In the genomic region with DNA sequence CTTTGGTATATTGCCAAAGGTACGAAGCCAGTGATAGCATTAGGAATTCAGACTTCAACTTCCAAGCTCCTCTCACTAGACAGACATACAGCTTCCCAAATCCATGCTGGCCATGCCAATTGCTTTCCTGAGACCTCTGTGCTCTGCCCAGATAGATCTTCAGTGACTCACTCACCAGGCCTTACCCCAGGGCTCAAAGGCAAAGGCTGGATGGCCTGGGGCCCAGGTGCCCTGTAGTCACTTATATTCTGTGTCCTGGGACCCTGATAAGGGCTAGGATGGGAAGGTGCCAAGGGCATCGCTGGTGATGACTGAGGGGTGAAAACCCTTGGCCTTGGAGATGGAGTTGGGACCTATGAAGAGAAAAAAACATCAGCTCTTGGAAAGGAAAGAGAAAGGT, we compare ENCODE assay signal across 20 cellular contexts. TPM values are rescaled to one million over a fixed set of nuclear protein-coding genes. Genes with fewer than 3 reads are reported as not detected.
A peak's percentile ranks its signal among the peaks of the same experiment; 100 is the strongest.
DNase-seq lines count a peak whose midpoint lies in the region; ATAC-seq and TF ChIP-seq lines count a peak whose summit lies in the region.
"Had no signal": no experiment of that assay in that cellular context is flagged by ENCODE, and none has a peak within 500 bp of the region (broad histone marks: within the 10 kb centered on the region; RNA-seq: fewer than 3 reads in every experiment).

No MANE protein-coding gene starts in this region.

- TF ChIP-seq CTCF in right atrium auricular region (IDR thresholded peaks at IDR 0.05): no peak

- H3K27me3 Mint-ChIP-seq in activated naive CD4-positive, alpha-beta T cell treated with anti-CD3 and anti-CD28 coated beads, Interleukin-2, amount 10 ng/mL, durations not matched to agents 7 days and 5 days: no peaks in the 10 kb centered on the region
- H3K27me3 Mint-ChIP-seq in central memory CD8-positive, alpha-beta T cell: no peaks in the 10 kb centered on the region
- H3K27me3 Mint-ChIP-seq: CD4-positive, alpha-beta memory T cell had no signal

- H3K27me3 ChIP-seq in right atrium auricular region: no peaks in the 10 kb centered on the region

- intact Hi-C loops in left ventricle myocardium superior (cut with micrococcal nuclease): no loop called here

- DNase-seq in activated naive CD4-positive, alpha-beta T cell treated with anti-CD3 and anti-CD28 coated beads, Interleukin-2, amount 10 ng/mL, durations not matched to agents 7 days and 5 days: no peak
- DNase-seq in activated naive CD4-positive, alpha-beta T cell treated with Interleukin-2 at 50 U/mL for 16 hours: no peak
- DNase-seq in left ventricle myocardium superior: no peak
- DNase-seq in right atrium auricular region (ENCODE audit: low spot score): no peak
- DNase-seq in central memory CD8-positive, alpha-beta T cell (ENCODE audit: low spot score in 2 of 2): no peak
- no peak for DNase-seq in nucleus accumbens (lab: John Stamatoyannopoulos, UW)
- DNase-seq: C1 segment of cervical spinal cord; Calu3; CD4-positive, alpha-beta memory T cell; COR-L47; DMS53; DND-41; GDM1; GM23248; H7; HCEC 1CT had no signal

- H3K4me1 ChIP-seq in right atrium auricular region: no peaks in the 10 kb centered on the region

- peak overlapping the region; percentile 56 for H3K27ac Mint-ChIP-seq in activated naive CD4-positive, alpha-beta T cell treated with anti-CD3 and anti-CD28 coated beads, Interleukin-2, amount 10 ng/mL, durations not matched to agents 7 days and 5 days
- peak overlapping the region; percentile 32 for H3K27ac Mint-ChIP-seq in central memory CD8-positive, alpha-beta T cell (ENCODE audit: low read depth)

- ATAC-seq in left ventricle myocardium superior: peak; percentile 82
- ATAC-seq in central memory CD8-positive, alpha-beta T cell (replicated peaks; ENCODE audit: extremely low read depth, poor library complexity, severe bottlenecking): no peak
- ATAC-seq in HG03457 (IDR thresholded peaks at IDR 0.05; ENCODE audit: unreplicated experiment): no peak
- ATAC-seq: GM12878 had no signal

- H3K4me3 ChIP-seq in right atrium auricular region: no peak overlapping the region
- H3K4me3 ChIP-seq: GM12878, GM23248 had no signal

- no peak overlapping the region for H3K27ac ChIP-seq in right atrium auricular region
- H3K27ac ChIP-seq: GM23248 had no signal

- no peaks in the 10 kb centered on the region for H3K9me3 Mint-ChIP-seq in activated naive CD4-positive, alpha-beta T cell treated with anti-CD3 and anti-CD28 coated beads, Interleukin-2, amount 10 ng/mL, durations not matched to agents 7 days and 5 days
- no peaks in the 10 kb centered on the region for H3K9me3 Mint-ChIP-seq in central memory CD8-positive, alpha-beta T cell
- H3K9me3 Mint-ChIP-seq: CD4-positive, alpha-beta memory T cell had no signal

- peaks cover 14% of the 10 kb centered on the region for H3K4me1 Mint-ChIP-seq in activated naive CD4-positive, alpha-beta T cell treated with anti-CD3 and anti-CD28 coated beads, Interleukin-2, amount 10 ng/mL, durations not matched to agents 7 days and 5 days
- H3K4me1 Mint-ChIP-seq in central memory CD8-positive, alpha-beta T cell: no peaks in the 10 kb centered on the region
- H3K4me1 Mint-ChIP-seq: CD4-positive, alpha-beta memory T cell had no signal

- CTCF ChIA-PET in activated naive CD4-positive, alpha-beta T cell treated with anti-CD3 and anti-CD28 coated beads, Interleukin-2, amount 10 ng/mL, durations not matched to agents 7 days and 5 days (lab: Charles Lee): interaction anchor here (1.4 to 1.6 kb wide), 2 partner anchors 8 kb away, joined by 4 to 8 read pairs; no protein-coding TSS in a partner anchor

- peaks cover 73% of the 10 kb centered on the region for H3K36me3 Mint-ChIP-seq in activated naive CD4-positive, alpha-beta T cell treated with anti-CD3 and anti-CD28 coated beads, Interleukin-2, amount 10 ng/mL, durations not matched to agents 7 days and 5 days
- H3K36me3 Mint-ChIP-seq in central memory CD8-positive, alpha-beta T cell (ENCODE audit: insufficient read depth): peaks cover 21% of the 10 kb centered on the region

- H3K36me3 ChIP-seq in right atrium auricular region: peaks cover 38% of the 10 kb centered on the region

- H3K4me3 Mint-ChIP-seq in activated naive CD4-positive, alpha-beta T cell treated with anti-CD3 and anti-CD28 coated beads, Interleukin-2, amount 10 ng/mL, durations not matched to agents 7 days and 5 days: no peak overlapping the region
- no peak overlapping the region for H3K4me3 Mint-ChIP-seq in central memory CD8-positive, alpha-beta T cell
- H3K4me3 Mint-ChIP-seq: CD4-positive, alpha-beta memory T cell had no signal

- H3K9me3 ChIP-seq in right atrium auricular region: no peaks in the 10 kb centered on the region

RNA-seq across cellular contexts. Expression of a gene that starts 27.7 kb away (rescaled TPM):
- total RNA-seq in left ventricle myocardium superior (not detected), right atrium auricular region (not detected)
- total RNA-seq: A172; A673; Calu3; CD4-positive, alpha-beta memory T cell; GM12878; GM23248 had no signal

RNA-seq across cellular contexts. Expression of a gene that starts 29.1 kb away (rescaled TPM):
- total RNA-seq in left ventricle myocardium superior (8.5 TPM), right atrium auricular region (1 to 10 TPM; 2.0 to 4.5 TPM)

RNA-seq across cellular contexts. Expression of a gene that starts 39.1 kb away (rescaled TPM):
- total RNA-seq in left ventricle myocardium superior: 451 TPM
- total RNA-seq in right atrium auricular region: 100 to 1,000 TPM; 355 to 361 TPM

RNA-seq across cellular contexts. Expression of a gene that starts 45.2 kb away (rescaled TPM):
- total RNA-seq in left ventricle myocardium superior (54.6 TPM), right atrium auricular region (10 to 100 TPM in 1 of 2 donors, 1 to 10 TPM in 1; 8.5 to 11.3 TPM)
